In genomic region chr6:119922814-119923213, GRCh38 we compare ENCODE assay signal across 33 cellular contexts.
DNase-seq lines count a peak whose midpoint lies in the region; ATAC-seq, FAIRE-seq and TF ChIP-seq lines count a peak whose summit lies in the region.
"Had no signal": no experiment of that assay in that cellular context is flagged by ENCODE, and none has a peak within 500 bp of the region (broad histone marks: within the 10 kb centered on the region; RNA-seq: fewer than 3 reads in every experiment).

No MANE protein-coding gene starts in this region.

- TF ChIP-seq CTCF in SK-N-SH (IDR thresholded peaks at IDR 0.05) (no peak), HEK293 (tag by site-specific recombination; IDR thresholded peaks at IDR 0.05) (no peak), K562 (IDR thresholded peaks at IDR 0.05 in 2 of 3, conservative IDR thresholded peaks at IDR 0.05 in 1 of 3; ENCODE audit: insufficient read depth in 2 of 3, low read depth in 1 of 3, low read length in 3 of 3) (no peak)

- intact Hi-C loops in K562 (cut with micrococcal nuclease): no loop called here

- H3K27me3 ChIP-seq in SK-N-SH (ENCODE audit: insufficient read depth) (no peaks in the 10 kb centered on the region), K562 (ENCODE audit: control insufficient read depth in 2 of 2, insufficient read depth in 2 of 2, low read length in 2 of 2) (no peaks in the 10 kb centered on the region)
- H3K27me3 ChIP-seq: BE2C; BLaER1; BLaER1 treated with 17β-estradiol and CSF1 and Interleukin-3, amounts not matched to agents 10 nM and 100 nM had no signal

- DNase-seq in SK-N-SH (no peak), K562 (ENCODE audit: extremely low read depth in 1 of 4, low spot score in 3 of 4) (no peak)
- DNase-seq: 8988T; ACHN; AML-193; BE2C; C1 segment of cervical spinal cord; Caco-2; Calu3; CD4-positive, alpha-beta memory T cell; CD4-positive, alpha-beta T cell; CD4-positive, CD25-positive, alpha-beta regulatory T cell; CD8-positive, alpha-beta memory T cell; CD8-positive, alpha-beta T cell; COR-L47; DMS 273 treated with DMSO at 0.1 percent for 48 hours; DMS153; DMS53; DMS79; DMS79 treated with DMSO at 0.1 percent for 48 hours; DND-41; EL had no signal

- H3K4me3 ChIP-seq in SK-N-SH (ENCODE audit: low read depth in 2 of 2, low read length in 1 of 2): no peak overlapping the region
- no peak overlapping the region for H3K4me3 ChIP-seq in HEK293 (ENCODE audit: low read depth, low read length)
- no peak overlapping the region for H3K4me3 ChIP-seq in K562
- H3K4me3 ChIP-seq: A549; BLaER1; BLaER1 treated with 17β-estradiol and CSF1 and Interleukin-3, amounts not matched to agents 10 nM and 100 nM had no signal

- TF ChIP-seq RAD21 in SK-N-SH (IDR thresholded peaks at IDR 0.05; ENCODE audit: low read length) (no peak), K562 (CRISPR knock-in tag; conservative IDR thresholded peaks at IDR 0.05 in 1 of 2, IDR thresholded peaks at IDR 0.05 in 1 of 2) (no peak)

- no peak overlapping the region for H2AFZ ChIP-seq in SK-N-SH (ENCODE audit: low read depth)
- no peak overlapping the region for H2AFZ ChIP-seq in K562 (ENCODE audit: low read depth, low read length)

- no peak for TF ChIP-seq POLR2A in K562 (conservative IDR thresholded peaks at IDR 0.05)

- BruUV-seq in K562 (replicated peaks; lab: Mats Ljungman, UMichigan): no TSS peak

- H3K79me2 ChIP-seq in SK-N-SH (ENCODE audit: insufficient read depth) (no peaks in the 10 kb centered on the region), K562 (ENCODE audit: control insufficient read depth, insufficient read depth, low read length) (no peaks in the 10 kb centered on the region)

- H3K27ac ChIP-seq in SK-N-SH (ENCODE audit: low read depth in 2 of 2, low read length in 1 of 2) (no peak overlapping the region), HEK293 (ENCODE audit: extremely low read depth, low read depth, low read length) (no peak overlapping the region), K562 (ENCODE audit: extremely low read depth, low read depth, low read length) (no peak overlapping the region)
- H3K27ac ChIP-seq: 22Rv1; A549; BLaER1; BLaER1 treated with 17β-estradiol and CSF1 and Interleukin-3, amounts not matched to agents 10 nM and 100 nM; C4-2B had no signal

- CTCF ChIA-PET in SK-N-SH (lab: Yijun Ruan, JAX) (interaction anchor here (1.3 kb wide), 1 partner anchor 43 kb away, joined by 4 read pairs; no protein-coding TSS in a partner anchor), HEK293 (lab: Yijun Ruan, JAX) (interaction anchor here (0.7 kb wide), 1 partner anchor 36 kb away, joined by 4 read pairs; no protein-coding TSS in a partner anchor), K562 (lab: Yijun Ruan, JAX; ENCODE audit: low intra/inter-chr PET ratio) (no interaction called here)

- FAIRE-seq in K562 (lab: Jason Lieb, UNC): no peak
- FAIRE-seq: A204.1, A549, D721Med had no signal

- ATAC-seq in SK-N-SH treated with all-trans-retinoic acid at 6 μM for 48 hours: no peak
- ATAC-seq in K562: no peak
- ATAC-seq in HG02970 (IDR thresholded peaks at IDR 0.05; ENCODE audit: low FRiP score, unreplicated experiment): no peak
- ATAC-seq in GM18868 (IDR thresholded peaks at IDR 0.05; ENCODE audit: unreplicated experiment): no peak
- ATAC-seq: A549; CD8-positive, alpha-beta T cell had no signal

- no peaks in the 10 kb centered on the region for H3F3A ChIP-seq in SK-N-SH (replicated peaks; ENCODE audit: insufficient read depth)

- H3K9me3 ChIP-seq in SK-N-SH (peaks cover 21% of the 10 kb centered on the region; the same call in 1 of the 2 replicates), HEK293 (ENCODE audit: control insufficient read depth, insufficient read depth, low read depth, low read length) (no peaks in the 10 kb centered on the region), K562 (replicated peaks; ENCODE audit: control insufficient read depth, insufficient read depth, low read depth, low read length) (peaks cover 2% of the 10 kb centered on the region; the same call in 1 of the 2 replicates)
- H3K9me3 ChIP-seq: A549 had no signal

- WGBS in SK-N-SH (ENCODE audit: low lambda C conversion rate): 16% methylated on average over 2 of the region's 2 CpGs
- WGBS in K562 (ENCODE audit: insufficient coverage, low coverage, missing lambda C conversion rate): 0% methylated on average over 2 of the region's 2 CpGs

- no peak overlapping the region for H3K9ac ChIP-seq in SK-N-SH
- H3K9ac ChIP-seq in K562 (ENCODE audit: insufficient read depth in 1 of 2, low read depth in 2 of 2, low read length in 2 of 2): no peak overlapping the region
- H3K9ac ChIP-seq: BLaER1; BLaER1 treated with 17β-estradiol and CSF1 and Interleukin-3, amounts not matched to agents 10 nM and 100 nM had no signal

- H3K4me2 ChIP-seq in SK-N-SH (no peak overlapping the region), K562 (ENCODE audit: insufficient read depth, low read length) (no peak overlapping the region)
- H3K4me2 ChIP-seq: A549; BLaER1; BLaER1 treated with 17β-estradiol and CSF1 and Interleukin-3, amounts not matched to agents 10 nM and 100 nM had no signal

- no peaks in the 10 kb centered on the region for H3K4me1 ChIP-seq in SK-N-SH (ENCODE audit: control insufficient read depth in 1 of 2, insufficient read depth in 2 of 2, low read depth in 1 of 2, low read length in 1 of 2)
- no peaks in the 10 kb centered on the region for H3K4me1 ChIP-seq in HEK293 (ENCODE audit: control insufficient read depth, insufficient read depth, low read length)
- no peaks in the 10 kb centered on the region for H3K4me1 ChIP-seq in K562 (replicated peaks in 1 of 2; ENCODE audit: control insufficient read depth in 2 of 2, insufficient read depth in 2 of 2, low read length in 2 of 2)
- H3K4me1 ChIP-seq: A549; BE2C; BLaER1; BLaER1 treated with 17β-estradiol and CSF1 and Interleukin-3, amounts not matched to agents 10 nM and 100 nM; Caco-2 had no signal

- H4K20me1 ChIP-seq in SK-N-SH (ENCODE audit: insufficient read depth) (no peaks in the 10 kb centered on the region), K562 (replicated peaks; ENCODE audit: control insufficient read depth, insufficient read depth, low read length) (no peaks in the 10 kb centered on the region)
- H4K20me1 ChIP-seq: BLaER1; BLaER1 treated with 17β-estradiol and CSF1 and Interleukin-3, amounts not matched to agents 10 nM and 100 nM had no signal

- POLR2A ChIA-PET in SK-N-SH (lab: Yijun Ruan, JAX): no interaction called here
- POLR2A ChIA-PET in HEK293 (lab: Yijun Ruan, JAX): no interaction called here
- POLR2A ChIA-PET in K562 (lab: Yijun Ruan, JAX): no interaction called here

- in situ Hi-C loops in K562 (cut with MboI): no loop called here

- no peaks in the 10 kb centered on the region for H3K9me2 ChIP-seq in SK-N-SH

- H3K36me3 ChIP-seq in SK-N-SH (replicated peaks in 1 of 2; ENCODE audit: control insufficient read depth in 1 of 2, insufficient read depth in 2 of 2, low read length in 1 of 2): no peaks in the 10 kb centered on the region
- no peaks in the 10 kb centered on the region for H3K36me3 ChIP-seq in HEK293 (ENCODE audit: control insufficient read depth in 2 of 2, insufficient read depth in 1 of 2, low read length in 2 of 2)
- H3K36me3 ChIP-seq in K562 (ENCODE audit: control insufficient read depth, insufficient read depth, low read length): no peaks in the 10 kb centered on the region
- H3K36me3 ChIP-seq: BE2C; BLaER1; BLaER1 treated with 17β-estradiol and CSF1 and Interleukin-3, amounts not matched to agents 10 nM and 100 nM had no signal

- no peaks in the 10 kb centered on the region for H3K9me1 ChIP-seq in K562 (ENCODE audit: control insufficient read depth, insufficient read depth, low read length)

- TF ChIP-seq EP300 in SK-N-SH (IDR thresholded peaks at IDR 0.05; ENCODE audit: borderline replicate concordance in 1 of 2, low read depth in 1 of 2, low read length in 1 of 2): no peak
- TF ChIP-seq EP300 in K562 (IDR thresholded peaks at IDR 0.05; ENCODE audit: low read length): no peak

TF ChIP-seq in SK-N-SH treated with all-trans-retinoic acid at 6 μM for 48 hours, 23 proteins besides CTCF, POLR2A, EP300 and RAD21 (continues in another document):
- TF ChIP-seq ZFP30 (CRISPR knock-in tag; IDR thresholded peaks at IDR 0.05): 0 out of 2 replicates have a peak, but pooled peaks have one; percentile 22
- TF ChIP-seq SNAI2 (CRISPR knock-in tag; IDR thresholded peaks at IDR 0.05): no peak

TF ChIP-seq in SK-N-SH, 30 proteins besides CTCF, POLR2A, EP300 and RAD21:
- TF ChIP-seq MXI1 (IDR thresholded peaks at IDR 0.05; ENCODE audit: low read depth, low read length) (no peak), SIN3A (IDR thresholded peaks at IDR 0.05; ENCODE audit: borderline replicate concordance, low read depth, low read length) (no peak), NFIC (IDR thresholded peaks at IDR 0.05; ENCODE audit: borderline replicate concordance) (no peak)
- TF ChIP-seq, protein P1, sequence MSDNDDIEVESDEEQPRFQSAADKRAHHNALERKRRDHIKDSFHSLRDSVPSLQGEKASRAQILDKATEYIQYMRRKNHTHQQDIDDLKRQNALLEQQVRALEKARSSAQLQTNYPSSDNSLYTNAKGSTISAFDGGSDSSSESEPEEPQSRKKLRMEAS (IDR thresholded peaks at IDR 0.05; ENCODE audit: low read depth): no peak

TF ChIP-seq in HEK293, 187 proteins besides CTCF, POLR2A, EP300 and RAD21:
- TF ChIP-seq SETDB1 (IDR thresholded peaks at IDR 0.05; ENCODE audit: insufficient read length, low read length) (peak; percentile 65), ZNF544 (tag by site-specific recombination; IDR thresholded peaks at IDR 0.05) (no peak)
TF ChIP-seq in HEK293: peak in this region for 1.

TF ChIP-seq in K562, 482 proteins besides CTCF, POLR2A, EP300 and RAD21:
- TF ChIP-seq SP1 (CRISPR knock-in tag; IDR thresholded peaks at IDR 0.05) (no peak), TRIM28 (IDR thresholded peaks at IDR 0.05) (peak; percentile 52; the same call in 1 of the 2 replicates)
TF ChIP-seq in K562: peak in this region for 1.
